33 cellular contexts compared by ENCODE assay signal in the genomic region with DNA sequence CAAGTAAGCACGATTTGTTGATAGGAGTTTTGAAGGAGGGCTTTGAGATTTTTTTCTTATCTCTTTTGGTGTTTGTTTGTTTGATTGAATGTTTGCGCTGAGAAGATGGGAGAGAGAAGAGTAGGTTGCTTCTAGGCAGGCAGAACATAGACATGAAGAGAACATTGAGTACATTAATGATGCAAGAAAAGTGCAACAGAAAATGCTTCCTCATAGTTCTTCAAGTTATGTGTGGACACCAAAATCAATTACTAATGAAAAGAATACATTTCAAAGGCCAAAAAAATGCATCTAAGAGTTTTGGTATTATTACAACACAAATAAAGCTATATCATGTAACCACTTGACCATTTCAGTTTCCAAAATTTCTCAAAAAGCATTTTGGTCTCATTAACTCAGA.
"Had no signal": no experiment of that assay in that cellular context is flagged by ENCODE, and none has a peak within 500 bp of the region (broad histone marks: within the 10 kb centered on the region; RNA-seq: fewer than 3 reads in every experiment).

No MANE protein-coding gene starts in this region.

- H3K9me3 ChIP-seq: adrenal gland, ascending aorta, body of pancreas, breast epithelium had no signal

- ATAC-seq: activated naive CD4-positive, alpha-beta T cell treated with anti-CD3 and anti-CD28 coated beads, Interleukin-2, amount 50 U/mL, for 72 hours; activated naive CD8-positive, alpha-beta T cell treated with anti-CD3 and anti-CD28 coated beads, Interleukin-2, amount 50 U/mL, for 24 hours; activated T-cell treated with anti-CD3 and anti-CD28 coated beads, Interleukin-2, amount 50 U/mL, for 4 hours; activated T-cell treated with anti-CD3 and anti-CD28 coated beads, Interleukin-2, amount 50 U/mL, for 72 hours; activated T-helper 17 cell treated with anti-CD3 and anti-CD28 coated beads, Interleukin-2, amount 50 U/mL, for 72 hours; body of pancreas had no signal

- DNase-seq: activated effector memory CD4-positive, alpha-beta T cell treated with anti-CD3 and anti-CD28 coated beads, Interleukin-2, amount 50 U/mL, for 16 hours; activated effector memory CD4-positive, alpha-beta T cell treated with Interleukin-2 at 50 U/mL for 16 hours; activated gamma-delta T cell; activated gamma-delta T cell treated with Interleukin-2 at 50 U/mL for 16 hours; activated naive CD4-positive, alpha-beta T cell; activated naive CD4-positive, alpha-beta T cell treated with anti-CD3 and anti-CD28 coated beads for 36 hours; activated naive CD4-positive, alpha-beta T cell treated with anti-CD3 and anti-CD28 coated beads, Interleukin-2, amount 10 ng/mL, durations not matched to agents 7 days and 5 days; activated naive CD4-positive, alpha-beta T cell treated with anti-CD3 and anti-CD28 coated beads, Interleukin-2, amount 50 U/mL, for 16 hours; activated naive CD4-positive, alpha-beta T cell treated with Interleukin-2 at 50 U/mL for 16 hours; activated naive CD8-positive, alpha-beta T cell treated with anti-CD3 and anti-CD28 coated beads for 36 hours; activated naive CD8-positive, alpha-beta T cell treated with anti-CD3 and anti-CD28 coated beads, Interleukin-2, amount 10 ng/mL, durations not matched to agents 7 days and 5 days; activated naive CD8-positive, alpha-beta T cell treated with anti-CD3 and anti-CD28 coated beads, Interleukin-2, amount 50 U/mL, for 24 hours; activated T-cell treated with anti-CD3 and anti-CD28 coated beads for 4 hours; activated T-cell treated with anti-CD3 and anti-CD28 coated beads, Interleukin-2, amount 50 U/mL, for 1 hour; activated T-cell treated with anti-CD3 and anti-CD28 coated beads, Interleukin-2, amount 50 U/mL, for 24 hours; activated T-cell treated with anti-CD3 and anti-CD28 coated beads, Interleukin-2, amount 50 U/mL, for 4 hours; activated T-cell treated with anti-CD3 and anti-CD28 coated beads, Interleukin-2, amount 50 U/mL, for 48 hours; activated T-cell treated with anti-CD3 and anti-CD28 coated beads, Interleukin-2, amount 50 U/mL, for 72 hours; adrenal gland; amniotic stem cell; amygdala; anterior cingulate cortex; aorta; body of pancreas; brain microvascular endothelial cell; caudate nucleus; central memory CD4-positive, alpha-beta T cell; cerebellar nuclear complex had no signal

- H3K4me1 ChIP-seq: adrenal gland, ascending aorta, breast epithelium had no signal

- H3K27me3 ChIP-seq: adrenal gland, ascending aorta, body of pancreas, brain microvascular endothelial cell, breast epithelium, cardiac muscle cell had no signal

- H3K4me3 ChIP-seq: adrenal gland, ascending aorta, body of pancreas, breast epithelium, cardiac muscle cell had no signal

- H3K36me3 ChIP-seq: adrenal gland, ascending aorta, brain microvascular endothelial cell, breast epithelium, cardiac muscle cell had no signal

- H3K27ac ChIP-seq: adrenal gland, ascending aorta, body of pancreas, brain microvascular endothelial cell, breast epithelium, cardiac muscle cell had no signal
